ENCODE assay signal across 8 cellular contexts in genomic region chr17:63476494-63476856, GRCh38. TPM values are rescaled to one million over a fixed set of nuclear protein-coding genes. Genes with fewer than 3 reads are reported as not detected.
DNase-seq lines count a peak whose midpoint lies in the region; ATAC-seq and TF ChIP-seq lines count a peak whose summit lies in the region.

No MANE protein-coding gene starts in this region.

- ATAC-seq in HG02678 (IDR thresholded peaks at IDR 0.05; ENCODE audit: unreplicated experiment) (peak; percentile 6), GM21576 (IDR thresholded peaks at IDR 0.05; ENCODE audit: unreplicated experiment) (no peak)

- peaks cover 50% of the 10 kb centered on the region for H3K27me3 Mint-ChIP-seq in activated T-helper 1 cell treated with anti-CD3 and anti-CD28 coated beads, Interleukin-12 subunit alpha, Interleukin-12 subunit beta, Interleukin-2, Interleukin-4 antibody, amounts not matched to agents 30 ng/mL and 10 ng/mL and 1 ng/mL, durations not matched to agents 14 hours and 24 hours and 36 hours (ENCODE audit: insufficient read depth)

- no peak for TF ChIP-seq POLR2A in testis (IDR thresholded peaks at IDR 0.05)

- H3K4me1 Mint-ChIP-seq in activated T-helper 1 cell treated with anti-CD3 and anti-CD28 coated beads, Interleukin-12 subunit alpha, Interleukin-12 subunit beta, Interleukin-2, Interleukin-4 antibody, amounts not matched to agents 30 ng/mL and 10 ng/mL and 1 ng/mL, durations not matched to agents 14 hours and 24 hours and 36 hours (ENCODE audit: low read depth): peaks cover 15% of the 10 kb centered on the region

- peaks cover 32% of the 10 kb centered on the region for H3K4me1 ChIP-seq in testis

- H3K4me3 Mint-ChIP-seq in activated T-helper 1 cell treated with anti-CD3 and anti-CD28 coated beads, Interleukin-12 subunit alpha, Interleukin-12 subunit beta, Interleukin-2, Interleukin-4 antibody, amounts not matched to agents 30 ng/mL and 10 ng/mL and 1 ng/mL, durations not matched to agents 14 hours and 24 hours and 36 hours: peak overlapping the region; percentile 7

- DNase-seq in BJ (ENCODE audit: low read depth) (no peak), iPS-NIHi11 (ENCODE audit: low spot score) (peak; percentile 78), testis (no peak), A172 (ENCODE audit: low spot score) (no peak), SKM-1 treated with dmso at 0.1 percent for 144 hours (lab: John Stamatoyannopoulos, UW; ENCODE audit: unreplicated experiment) (no peak)
- DNase-seq in activated T-helper 1 cell treated with anti-CD3 and anti-CD28 coated beads, Interleukin-12 subunit alpha, Interleukin-12 subunit beta, Interleukin-2, Interleukin-4 antibody, amounts not matched to agents 30 ng/mL and 10 ng/mL and 1 ng/mL, durations not matched to agents 14 hours and 24 hours and 36 hours (ENCODE audit: low spot score): no peak

- CTCF ChIA-PET in BJ (lab: Yijun Ruan, JAX): interaction anchor here (0.8 to 1.0 kb wide), 2 partner anchors 10 to 15 kb away, joined by 3 read pairs; no protein-coding TSS in a partner anchor

- no peaks in the 10 kb centered on the region for H3K9me3 Mint-ChIP-seq in activated T-helper 1 cell treated with anti-CD3 and anti-CD28 coated beads, Interleukin-12 subunit alpha, Interleukin-12 subunit beta, Interleukin-2, Interleukin-4 antibody, amounts not matched to agents 30 ng/mL and 10 ng/mL and 1 ng/mL, durations not matched to agents 14 hours and 24 hours and 36 hours

- H3K36me3 Mint-ChIP-seq in activated T-helper 1 cell treated with anti-CD3 and anti-CD28 coated beads, Interleukin-12 subunit alpha, Interleukin-12 subunit beta, Interleukin-2, Interleukin-4 antibody, amounts not matched to agents 30 ng/mL and 10 ng/mL and 1 ng/mL, durations not matched to agents 14 hours and 24 hours and 36 hours (ENCODE audit: low read depth): no peaks in the 10 kb centered on the region

- POLR2A ChIA-PET in BJ (lab: Charles Lee): no interaction called here

- H3K4me3 ChIP-seq in BJ (ENCODE audit: low read depth, low read length) (peak overlapping the region; percentile 42), testis (peak overlapping the region; percentile 49 to 59)

- H3K36me3 ChIP-seq in BJ (ENCODE audit: control insufficient read depth, insufficient read depth, low read length) (no peaks in the 10 kb centered on the region), testis (ENCODE audit: low read depth, missing control alignments) (no peaks in the 10 kb centered on the region)

- no peak overlapping the region for H3K27ac ChIP-seq in testis

- 9% methylated on average over 22 of the region's 34 CpGs; no CpG with 5 or more reads in 1 of the 2 donors for WGBS in testis, 2 donors

- TF ChIP-seq CTCF in BJ (IDR thresholded peaks at IDR 0.05; ENCODE audit: insufficient read depth, low read depth, low read length) (no peak), testis (IDR thresholded peaks at IDR 0.05) (no peak)

- H3K9me3 ChIP-seq in testis: no peaks in the 10 kb centered on the region

- intact Hi-C loops in activated T-helper 1 cell treated with anti-CD3 and anti-CD28 coated beads, Interleukin-12 subunit alpha, Interleukin-12 subunit beta, Interleukin-2, Interleukin-4 antibody, amounts not matched to agents 30 ng/mL and 10 ng/mL and 1 ng/mL, durations not matched to agents 14 hours and 24 hours and 36 hours (cut with micrococcal nuclease): loop anchor here (2.0 kb wide), 1 partner anchor 74 kb away; the partner anchor contains the start of gene DCAF7
- intact Hi-C loops in testis (cut with DNase I; ENCODE audit: low total_unique reads): loop anchor here (10.0 kb wide), 1 partner anchor 58 kb away; no protein-coding TSS in a partner anchor

- no peak overlapping the region for H3K27ac Mint-ChIP-seq in activated T-helper 1 cell treated with anti-CD3 and anti-CD28 coated beads, Interleukin-12 subunit alpha, Interleukin-12 subunit beta, Interleukin-2, Interleukin-4 antibody, amounts not matched to agents 30 ng/mL and 10 ng/mL and 1 ng/mL, durations not matched to agents 14 hours and 24 hours and 36 hours

- H3K27me3 ChIP-seq in BJ (ENCODE audit: control insufficient read depth, insufficient read depth, low read length) (no peaks in the 10 kb centered on the region; the same call in none of the 2 replicates), testis (no peaks in the 10 kb centered on the region)

RNA-seq across cellular contexts. Expression of gene ACE, which starts 0.4 kb away (rescaled TPM):
- polyA plus RNA-seq in BJ (2011; rRNA removed): 1.9 and 3.1 TPM in 2 replicates
- 2.9 and 4.8 TPM in 2 replicates for polyA minus RNA-seq in BJ (2011; rRNA and poly(A)+ RNA removed)
- 0.36 and 0.59 TPM in 2 replicates for total RNA-seq in activated T-helper 1 cell treated with anti-CD3 and anti-CD28 coated beads, Interleukin-12 subunit alpha, Interleukin-12 subunit beta, Interleukin-2, Interleukin-4 antibody, amounts not matched to agents 30 ng/mL and 10 ng/mL and 1 ng/mL, durations not matched to agents 14 hours and 24 hours and 36 hours
- 100 to 1,000 TPM in 1 of 2 donors, 10 to 100 TPM in 1; 87.8 to 174 TPM for total RNA-seq in testis
- 216 TPM for polyA plus RNA-seq in testis (ENCODE audit: insufficient read depth, low read depth, low replicate concordance)
- 4.4 and 7.6 TPM in 2 replicates for total RNA-seq in A172 (2014; rRNA removed; shearing (Covaris generic))

RNA-seq across cellular contexts. Expression of gene CYB561, which starts 30.4 kb away (rescaled TPM):
- polyA plus RNA-seq in BJ (2011; rRNA removed): 13.0 and 17.1 TPM in 2 replicates
- 15.4 and 26.3 TPM in 2 replicates for polyA minus RNA-seq in BJ (2011; rRNA and poly(A)+ RNA removed)
- total RNA-seq in activated T-helper 1 cell treated with anti-CD3 and anti-CD28 coated beads, Interleukin-12 subunit alpha, Interleukin-12 subunit beta, Interleukin-2, Interleukin-4 antibody, amounts not matched to agents 30 ng/mL and 10 ng/mL and 1 ng/mL, durations not matched to agents 14 hours and 24 hours and 36 hours: 1.9 and 2.9 TPM in 2 replicates
- total RNA-seq in testis: 10 to 100 TPM; 17.6 to 19.7 TPM
- polyA plus RNA-seq in testis (ENCODE audit: insufficient read depth, low read depth, low replicate concordance): 20.7 TPM
- 26.6 and 33.0 TPM in 2 replicates for total RNA-seq in A172 (2014; rRNA removed; shearing (Covaris generic))

RNA-seq across cellular contexts. Expression of gene KCNH6, which starts 46.7 kb away (rescaled TPM):
- polyA plus RNA-seq in BJ (2011; rRNA removed): 0.04 and 0.10 TPM in 2 replicates
- polyA minus RNA-seq in BJ (2011; rRNA and poly(A)+ RNA removed): 0.36 TPM in 1 of 2 replicates, not detected in the other
- total RNA-seq in activated T-helper 1 cell treated with anti-CD3 and anti-CD28 coated beads, Interleukin-12 subunit alpha, Interleukin-12 subunit beta, Interleukin-2, Interleukin-4 antibody, amounts not matched to agents 30 ng/mL and 10 ng/mL and 1 ng/mL, durations not matched to agents 14 hours and 24 hours and 36 hours: not detected in 2 replicates
- under 1 TPM; 0.79 to 0.99 TPM for total RNA-seq in testis
- polyA plus RNA-seq in testis (ENCODE audit: insufficient read depth, low read depth, low replicate concordance): 1.7 TPM
- not detected in 2 replicates for total RNA-seq in A172 (2014; rRNA removed; shearing (Covaris generic))

Comparison
In these comparisons a context has a peak if more than half of its experiments do, and no peak if none do; other contexts are left out.
1. RNA of gene ACE, which starts 0.4 kb away (total RNA-seq): 87.8 to 174 TPM in testis; 4.4 to 7.6 TPM in A172 and 0.36 to 0.59 TPM in activated T-helper 1 cell treated with anti-CD3 and anti-CD28 coated beads, Interleukin-12 subunit alpha, Interleukin-12 subunit beta, Interleukin-2, Interleukin-4 antibody, amounts not matched to agents 30 ng/mL and 10 ng/mL and 1 ng/mL, durations not matched to agents 14 hours and 24 hours and 36 hours; every median in the first group is over 10 times any median in the second.